Comparison of ENCODE assay signal across 29 cellular contexts in genomic region chr3:193118907-193119306, GRCh38.
"Had no signal": no experiment of that assay in that cellular context is flagged by ENCODE, and none has a peak within 500 bp of the region (broad histone marks: within the 10 kb centered on the region; RNA-seq: fewer than 3 reads in every experiment).

No MANE protein-coding gene starts in this region.

- H3K4me2 ChIP-seq: neural progenitor cell had no signal

- H3K4me1 ChIP-seq: neural progenitor cell, parathyroid adenoma, psoas muscle, right lobe of liver, sigmoid colon, suprapubic skin, testis, tibial artery, transverse colon, upper lobe of right lung, uterus had no signal

- H3K4me3 Mint-ChIP-seq: natural killer cell; nephron; neural progenitor cell; stimulated activated memory B cell treated with anti-CD40 and anti-IgM and Interleukin-4, amounts not matched to agents 10 μg/mL and 1 μg/mL and 100 μg/mL, for 72 hours; stimulated activated naive CD8-positive, alpha-beta T cell treated with anti-CD3 and anti-CD28 coated beads, Interleukin-15, amount 100 ng/mL, for 72 hours; type B pancreatic cell had no signal

- H3K4me1 Mint-ChIP-seq: natural killer cell; nephron; stimulated activated memory B cell treated with anti-CD40 and anti-IgM and Interleukin-4, amounts not matched to agents 10 μg/mL and 1 μg/mL and 100 μg/mL, for 72 hours; stimulated activated naive CD8-positive, alpha-beta T cell treated with anti-CD3 and anti-CD28 coated beads, Interleukin-15, amount 100 ng/mL, for 72 hours had no signal

- H3K9ac ChIP-seq: neural progenitor cell, parathyroid adenoma had no signal

- ATAC-seq: natural killer cell; psoas muscle; right cardiac atrium; right lobe of liver; stimulated activated memory B cell treated with anti-CD40 and anti-IgM and Interleukin-4, amounts not matched to agents 10 μg/mL and 1 μg/mL and 100 μg/mL, for 72 hours; stimulated activated naive CD8-positive, alpha-beta T cell treated with anti-CD3 and anti-CD28 coated beads, Interleukin-15, amount 100 ng/mL, for 72 hours; stimulated activated naive CD8-positive, alpha-beta T cell treated with anti-CD3 and anti-CD28 coated beads, Interleukin-15, Interleukin-2, amounts not matched to agents 100 U/mL and 50 U/mL, for 24 hours; upper lobe of right lung had no signal

- H3K36me3 ChIP-seq: neural progenitor cell, ovary, right lobe of liver, sigmoid colon, suprapubic skin, tibial artery, transverse colon, upper lobe of right lung, uterus had no signal

- H3K9me3 ChIP-seq: ovary, psoas muscle, sigmoid colon, suprapubic skin, testis, tibial artery, transverse colon, upper lobe of right lung, uterus had no signal

- DNase-seq: natural killer cell; occipital lobe; ovary; posterior cingulate gyrus; psoas muscle; right cardiac atrium; right lobe of liver; sigmoid colon; small intestine; stimulated activated CD4-positive, alpha-beta T cell treated with anti-CD3 and anti-CD28 coated beads, Interleukin-15, amount 100 ng/mL, for 24 hours; stimulated activated CD4-positive, alpha-beta T cell treated with anti-CD3 and anti-CD28 coated beads, Interleukin-4, amount 100 ng/mL, for 1 hour; stimulated activated CD4-positive, alpha-beta T cell treated with anti-CD3 and anti-CD28 coated beads, Interleukin-4, amount 100 ng/mL, for 4 hours; stimulated activated CD8-positive, alpha-beta memory T cell treated with anti-CD3 and anti-CD28 coated beads, Interleukin-4, amount 100 ng/mL, for 48 hours; stimulated activated naive CD4-positive, alpha-beta T cell; stimulated activated naive CD8-positive, alpha-beta T cell treated with anti-CD3 and anti-CD28 coated beads, Interleukin-15, amount 100 ng/mL, for 72 hours; stimulated activated naive CD8-positive, alpha-beta T cell treated with anti-CD3 and anti-CD28 coated beads, Interleukin-15, Interleukin-2, amounts not matched to agents 100 U/mL and 50 U/mL, for 24 hours; substantia nigra; testis; tibial artery; transverse colon; upper lobe of right lung; uterus had no signal

- H3K27ac ChIP-seq: neural progenitor cell, ovary, parathyroid adenoma, psoas muscle, right lobe of liver, sigmoid colon, suprapubic skin, testis, tibial artery, transverse colon, upper lobe of right lung, uterus had no signal

- H3K79me2 ChIP-seq: parathyroid adenoma had no signal

- H3K27ac Mint-ChIP-seq: natural killer cell; nephron; neural progenitor cell; progenitor cell of endocrine pancreas; stimulated activated memory B cell treated with anti-CD40 and anti-IgM and Interleukin-4, amounts not matched to agents 10 μg/mL and 1 μg/mL and 100 μg/mL, for 72 hours; stimulated activated naive CD8-positive, alpha-beta T cell treated with anti-CD3 and anti-CD28 coated beads, Interleukin-15, amount 100 ng/mL, for 72 hours; type B pancreatic cell had no signal

- H3K27me3 Mint-ChIP-seq: stimulated activated memory B cell treated with anti-CD40 and anti-IgM and Interleukin-4, amounts not matched to agents 10 μg/mL and 1 μg/mL and 100 μg/mL, for 72 hours had no signal

- H3K4me3 ChIP-seq: neural progenitor cell, ovary, psoas muscle, right lobe of liver, sigmoid colon, suprapubic skin, testis, tibial artery, transverse colon, upper lobe of right lung, uterus had no signal

- H3K9me3 Mint-ChIP-seq: stimulated activated memory B cell treated with anti-CD40 and anti-IgM and Interleukin-4, amounts not matched to agents 10 μg/mL and 1 μg/mL and 100 μg/mL, for 72 hours; stimulated activated naive CD8-positive, alpha-beta T cell treated with anti-CD3 and anti-CD28 coated beads, Interleukin-15, amount 100 ng/mL, for 72 hours; type B pancreatic cell had no signal

- H3K27me3 ChIP-seq: neural progenitor cell, ovary, right lobe of liver, sigmoid colon, suprapubic skin, testis, transverse colon, upper lobe of right lung, uterus had no signal

- H3K36me3 Mint-ChIP-seq: natural killer cell; neural progenitor cell; stimulated activated memory B cell treated with anti-CD40 and anti-IgM and Interleukin-4, amounts not matched to agents 10 μg/mL and 1 μg/mL and 100 μg/mL, for 72 hours had no signal
